8 cellular contexts compared by ENCODE assay signal in genomic region chr9:95317893-95318211, GRCh38. TPM values are rescaled to one million over a fixed set of nuclear protein-coding genes. Genes with fewer than 3 reads are reported as not detected.
DNase-seq lines count a peak whose midpoint lies in the region; ATAC-seq and TF ChIP-seq lines count a peak whose summit lies in the region.

No MANE protein-coding gene starts in this region.

- TF ChIP-seq CTCF in CD4-positive, alpha-beta T cell (IDR thresholded peaks at IDR 0.05) = no peak
- no peak for TF ChIP-seq CTCF in OCI-LY7 (conservative IDR thresholded peaks at IDR 0.05; ENCODE audit: low read length)

- H2AFZ ChIP-seq in OCI-LY7 (ENCODE audit: low read length) (peak overlapping the region; percentile 81), neuron (ENCODE audit: low read depth, low read length) (peak overlapping the region; percentile 90)

- no peaks in the 10 kb centered on the region for H3K36me3 ChIP-seq in OCI-LY7 (ENCODE audit: insufficient read depth, low read length)
- H3K36me3 ChIP-seq in endocrine pancreas (ENCODE audit: control insufficient read depth, insufficient read depth, low read length) = no peaks in the 10 kb centered on the region
- H3K36me3 ChIP-seq in neuron (ENCODE audit: insufficient read depth, low read length) = no peaks in the 10 kb centered on the region

- no peaks in the 10 kb centered on the region for H3K27me3 ChIP-seq in CD4-positive, alpha-beta T cell (ENCODE audit: control insufficient read depth, insufficient read depth, low read length)
- H3K27me3 ChIP-seq in endocrine pancreas (ENCODE audit: control insufficient read depth, insufficient read depth, low read length) (no peaks in the 10 kb centered on the region), neuron (ENCODE audit: insufficient read depth, low read length) (no peaks in the 10 kb centered on the region)

- H3K9me2 ChIP-seq in OCI-LY7 (ENCODE audit: insufficient read depth, low read length) = no peaks in the 10 kb centered on the region

- POLR2A ChIA-PET in CD4-positive, alpha-beta T cell (lab: Charles Lee) = no interaction called here
- POLR2A ChIA-PET in OCI-LY7 (lab: Charles Lee) = interaction anchor here (0.6 to 1.3 kb wide), 7 partner anchors 9 to 1706 kb away, joined by 3 to 7 read pairs (median 5); no protein-coding TSS in a partner anchor

- peak overlapping the region; percentile 37 for H3K27ac ChIP-seq in CD4-positive, alpha-beta T cell (ENCODE audit: low read depth, low read length)
- peak overlapping the region; percentile 84 for H3K27ac ChIP-seq in OCI-LY7 (ENCODE audit: low read depth, low read length, poor library complexity, severe bottlenecking)

- peaks cover 4% of the 10 kb centered on the region for H3K27me3 Mint-ChIP-seq in CD4-positive, alpha-beta T cell

- no peaks in the 10 kb centered on the region for H3K9me3 ChIP-seq in CD4-positive, alpha-beta T cell (ENCODE audit: control insufficient read depth, low read length)
- H3K9me3 ChIP-seq in OCI-LY7 (ENCODE audit: low read length) (no peaks in the 10 kb centered on the region), endocrine pancreas (ENCODE audit: control insufficient read depth, low read length) (no peaks in the 10 kb centered on the region), neuron (ENCODE audit: low read length) (no peaks in the 10 kb centered on the region)

- peaks cover 23% of the 10 kb centered on the region for H3K4me1 Mint-ChIP-seq in CD4-positive, alpha-beta T cell (ENCODE audit: low read depth)

- H3K79me2 ChIP-seq in OCI-LY7 (ENCODE audit: insufficient read depth, low read depth, low read length) = peaks cover 29% of the 10 kb centered on the region; the same call in 1 of the 2 replicates

- H4K20me1 ChIP-seq in OCI-LY7 (ENCODE audit: insufficient read depth, low read length) = no peaks in the 10 kb centered on the region

- H3K27ac Mint-ChIP-seq in CD4-positive, alpha-beta T cell = peak overlapping the region; percentile 86

- TSS peak; percentile 99 for BruUV-seq in OCI-LY7 (replicated peaks; lab: Mats Ljungman, UMichigan)

- H3K4me3 ChIP-seq in OCI-LY7 (ENCODE audit: low read depth, low read length, poor library complexity, severe bottlenecking) (peak overlapping the region; percentile 79), endocrine pancreas (ENCODE audit: control insufficient read depth, insufficient read depth, low read length) (peak overlapping the region; percentile 82), neuron (ENCODE audit: low read length) (peak overlapping the region; percentile 77)

- H3K36me3 Mint-ChIP-seq in CD4-positive, alpha-beta T cell (ENCODE audit: low read depth) = peaks cover 7% of the 10 kb centered on the region

- H3K4me2 ChIP-seq in OCI-LY7 (ENCODE audit: low read length) = peak overlapping the region; percentile 74

- peak overlapping the region; percentile 38 for H3K9ac ChIP-seq in endocrine pancreas (ENCODE audit: control insufficient read depth, insufficient read depth, low read length)

- no peak for DNase-seq in CD4-positive, alpha-beta T cell
- DNase-seq in OCI-LY7 (ENCODE audit: low spot score) (no peak), ureter (ENCODE audit: low spot score) (no peak), dermis blood vessel endothelial cell (no peak), NCI-H345 treated with DMSO at 0.1 percent for 48 hours (lab: John Stamatoyannopoulos, UW; ENCODE audit: unreplicated experiment) (no peak), NCI-H1417 (lab: John Stamatoyannopoulos, UW) (no peak)

- CTCF ChIA-PET in CD4-positive, alpha-beta T cell (lab: Charles Lee) = no interaction called here
- CTCF ChIA-PET in OCI-LY7 (lab: Charles Lee; ENCODE audit: unreplicated experiment) = no interaction called here

- no peak for ATAC-seq in CD4-positive, alpha-beta T cell (ENCODE audit: poor library complexity)

- peak overlapping the region; percentile 96 for H3K4me3 Mint-ChIP-seq in CD4-positive, alpha-beta T cell

- no peaks in the 10 kb centered on the region for H3K9me3 Mint-ChIP-seq in CD4-positive, alpha-beta T cell

- H3K4me1 ChIP-seq in OCI-LY7 (ENCODE audit: insufficient read depth, low read length, poor library complexity, severe bottlenecking) (peaks cover 14% of the 10 kb centered on the region), endocrine pancreas (ENCODE audit: control insufficient read depth, insufficient read depth, low read length) (peaks cover 15% of the 10 kb centered on the region), neuron (ENCODE audit: insufficient read depth, low read length) (peaks cover 15% of the 10 kb centered on the region)

- intact Hi-C loops in CD4-positive, alpha-beta T cell (cut with DNase I, micrococcal nuclease) = loop anchor here (2.0 to 10.0 kb wide), 4 partner anchors 174 to 591 kb away; partner anchors contain the start of genes AOPEP (in 1 of the 2) and ERCC6L2 (in 1 of the 2)
- intact Hi-C loops in OCI-LY7 (cut with micrococcal nuclease; ENCODE audit: unreplicated experiment) = loop anchor here (1.0 to 5.0 kb wide), 4 partner anchors 53 to 557 kb away; partner anchors contain the start of gene ERCC6L2

RNA-seq across cellular contexts. Expression of gene FANCC, which starts 0.3 kb away (rescaled TPM):
- 1 to 10 TPM; 5.7 to 6.3 TPM for total RNA-seq in CD4-positive, alpha-beta T cell
- total RNA-seq in OCI-LY7 (2014; rRNA removed; shearing (Covaris generic)) = 12.3 and 13.9 TPM in 2 replicates
- total RNA-seq in OCI-LY7 (2022) (28.7 TPM in 2 replicates), ureter (16.5 TPM), dermis blood vessel endothelial cell (5.3 and 9.5 TPM in 2 replicates)
